Comparison of ENCODE assay signal across 18 cellular contexts in genomic region chr2:196163285-196163684, GRCh38. TPM values are rescaled to one million over a fixed set of nuclear protein-coding genes. Genes with fewer than 3 reads are reported as not detected.
DNase-seq lines count a peak whose midpoint lies in the region; ATAC-seq and TF ChIP-seq lines count a peak whose summit lies in the region.
"Had no signal": no experiment of that assay in that cellular context is flagged by ENCODE, and none has a peak within 500 bp of the region (broad histone marks: within the 10 kb centered on the region; RNA-seq: fewer than 3 reads in every experiment).

No MANE protein-coding gene starts in this region.

- no peaks in the 10 kb centered on the region for H3K9me3 ChIP-seq in OCI-LY7 (ENCODE audit: low read length)
- no peaks in the 10 kb centered on the region for H3K9me3 ChIP-seq in spleen
- no peaks in the 10 kb centered on the region for H3K9me3 ChIP-seq in thyroid gland
- H3K9me3 ChIP-seq: testis had no signal

- peak overlapping the region; percentile 44 for H3K4me3 ChIP-seq in OCI-LY7 (ENCODE audit: low read depth, low read length, poor library complexity, severe bottlenecking)
- peak overlapping the region in 2 of 8 donors; percentile 82 to 93 for H3K4me3 ChIP-seq in spleen
- H3K4me3 ChIP-seq in thyroid gland (replicated peaks in 1 of 3), result no peak overlapping the region
- H3K4me3 ChIP-seq: testis had no signal

- H4K20me1 ChIP-seq in OCI-LY7 (ENCODE audit: insufficient read depth, low read length), result peaks cover 42% of the 10 kb centered on the region

- ATAC-seq in activated T-cell treated with anti-CD3 and anti-CD28 coated beads, Interleukin-2, amount 50 U/mL, for 4 hours, result peak in 1 of 2 donors; percentile 11
- ATAC-seq: Right ventricle myocardium inferior had no signal

- TF ChIP-seq CTCF in OCI-LY7 (conservative IDR thresholded peaks at IDR 0.05; ENCODE audit: low read length) (no peak), spleen (IDR thresholded peaks at IDR 0.05 in 8 of 11, conservative IDR thresholded peaks at IDR 0.05 in 3 of 11) (no peak), progenitor cell of endocrine pancreas (IDR thresholded peaks at IDR 0.05; ENCODE audit: unreplicated experiment) (no peak), thyroid gland (IDR thresholded peaks at IDR 0.05) (no peak)

- peaks cover 61% of the 10 kb centered on the region for H3K4me1 Mint-ChIP-seq in activated T-cell treated with anti-CD3 and anti-CD28 coated beads, Interleukin-2, amount 50 U/mL, for 4 hours (ENCODE audit: low read depth)
- H3K4me1 Mint-ChIP-seq in progenitor cell of endocrine pancreas (ENCODE audit: low read depth), result no peaks in the 10 kb centered on the region

- H3K9me3 Mint-ChIP-seq in activated T-cell treated with anti-CD3 and anti-CD28 coated beads, Interleukin-2, amount 50 U/mL, for 4 hours, result no peaks in the 10 kb centered on the region
- no peaks in the 10 kb centered on the region for H3K9me3 Mint-ChIP-seq in progenitor cell of endocrine pancreas (ENCODE audit: low read depth)
- H3K9me3 Mint-ChIP-seq: brain, H9 had no signal

- 33 to 59% (median 46%) methylated on average over 4 of the region's 4 CpGs for WGBS in spleen, 5 donors
- WGBS in thyroid gland, 2 donors, result 80 to 85% methylated on average over 4 of the region's 4 CpGs

- TF ChIP-seq POLR2A in spleen (IDR thresholded peaks at IDR 0.05) (no peak), thyroid gland (IDR thresholded peaks at IDR 0.05) (no peak)

- peak overlapping the region; percentile 77 for H3K4me3 Mint-ChIP-seq in activated T-cell treated with anti-CD3 and anti-CD28 coated beads, Interleukin-2, amount 50 U/mL, for 4 hours
- H3K4me3 Mint-ChIP-seq in progenitor cell of endocrine pancreas (ENCODE audit: low read depth), result no peak overlapping the region
- H3K4me3 Mint-ChIP-seq: brain, H9 had no signal

- H3K9me2 ChIP-seq in OCI-LY7 (ENCODE audit: insufficient read depth, low read length), result no peaks in the 10 kb centered on the region

- no TSS peak for BruUV-seq in OCI-LY7 (replicated peaks; lab: Mats Ljungman, UMichigan)

- H3K36me3 ChIP-seq in OCI-LY7 (ENCODE audit: insufficient read depth, low read length) (peaks cover 96% of the 10 kb centered on the region), spleen (peaks cover 0 to 61% (median 6%) of the 10 kb centered on the region in 6 donors), thyroid gland (peaks cover 0 to 4% of the 10 kb centered on the region in 2 donors)

- H3K79me2 ChIP-seq in OCI-LY7 (ENCODE audit: insufficient read depth, low read depth, low read length), result peaks cover 100% of the 10 kb centered on the region
- H3K79me2 ChIP-seq: parathyroid adenoma had no signal

- H3K27ac Mint-ChIP-seq in progenitor cell of endocrine pancreas, result no peak overlapping the region
- H3K27ac Mint-ChIP-seq: brain had no signal

- no peak for DNase-seq in activated T-cell treated with anti-CD3 and anti-CD28 coated beads, Interleukin-2, amount 50 U/mL, for 4 hours
- DNase-seq in activated T-cell treated with anti-CD3 and anti-CD28 coated beads for 4 hours (no peak), OCI-LY7 (ENCODE audit: low spot score) (no peak), spleen (no peak), SIG-M5 (lab: John Stamatoyannopoulos, UW) (no peak), progenitor cell of endocrine pancreas (ENCODE audit: low spot score, unreplicated experiment) (no peak), thyroid gland (no peak)
- peak; percentile 67 for DNase-seq in central memory CD4-positive, alpha-beta T cell
- DNase-seq: ACHN; glutamatergic neuron; H9; islet precursor cell; NCI-H2029; stimulated activated CD4-positive, alpha-beta T cell treated with anti-CD3 and anti-CD28 coated beads, Interleukin-12 subunit alpha, Interleukin-12 subunit beta, amount 100 ng/mL, for 4 hours; testis had no signal

- H3K27me3 ChIP-seq in spleen (replicated peaks in 1 of 7) (no peaks in the 10 kb centered on the region), thyroid gland (no peaks in the 10 kb centered on the region)
- H3K27me3 ChIP-seq: testis had no signal

- CTCF ChIA-PET in OCI-LY7 (lab: Charles Lee; ENCODE audit: unreplicated experiment), result interaction anchor here (0.8 kb wide), 1 partner anchor 113 kb away, joined by 3 read pairs; no protein-coding TSS in a partner anchor

- H2AFZ ChIP-seq in OCI-LY7 (ENCODE audit: low read length), result no peak overlapping the region
- H2AFZ ChIP-seq: parathyroid adenoma had no signal

- peaks cover 42% of the 10 kb centered on the region for H3K36me3 Mint-ChIP-seq in activated T-cell treated with anti-CD3 and anti-CD28 coated beads, Interleukin-2, amount 50 U/mL, for 4 hours (ENCODE audit: insufficient read depth)
- peaks cover 2% of the 10 kb centered on the region for H3K36me3 Mint-ChIP-seq in progenitor cell of endocrine pancreas (ENCODE audit: insufficient read depth)

- H3K4me2 ChIP-seq in OCI-LY7 (ENCODE audit: low read length), result peak overlapping the region; percentile 57

- no peaks in the 10 kb centered on the region for H3K27me3 Mint-ChIP-seq in activated T-cell treated with anti-CD3 and anti-CD28 coated beads, Interleukin-2, amount 50 U/mL, for 4 hours (ENCODE audit: low read depth)
- no peaks in the 10 kb centered on the region for H3K27me3 Mint-ChIP-seq in progenitor cell of endocrine pancreas
- H3K27me3 Mint-ChIP-seq: brain had no signal

- intact Hi-C loops in OCI-LY7 (cut with micrococcal nuclease; ENCODE audit: unreplicated experiment) (no loop called here), spleen (cut with DNase I; ENCODE audit: low total_unique reads) (loop anchor here (10.0 kb wide), 1 partner anchor 112 kb away; no protein-coding TSS in a partner anchor), thyroid gland (cut with DNase I) (no loop called here)

- peak overlapping the region; percentile 82 for H3K27ac ChIP-seq in OCI-LY7 (ENCODE audit: low read depth, low read length, poor library complexity, severe bottlenecking)
- peak overlapping the region; percentile 31 to 100 (median 98) for H3K27ac ChIP-seq in spleen
- H3K27ac ChIP-seq in thyroid gland, result no peak overlapping the region
- H3K27ac ChIP-seq: parathyroid adenoma, testis had no signal

- POLR2A ChIA-PET in OCI-LY7 (lab: Charles Lee), result interaction anchor here (0.7 to 6.7 kb wide), 15 partner anchors 8 to 1110 kb away, joined by 3 to 110 read pairs (median 4); partner anchors contain the start of gene STK17B

- H3K4me1 ChIP-seq in OCI-LY7 (ENCODE audit: insufficient read depth, low read length, poor library complexity, severe bottlenecking), result peaks cover 96% of the 10 kb centered on the region
- peaks cover 22 to 100% (median 82%) of the 10 kb centered on the region in 6 donors for H3K4me1 ChIP-seq in spleen
- no peaks in the 10 kb centered on the region for H3K4me1 ChIP-seq in thyroid gland
- H3K4me1 ChIP-seq: parathyroid adenoma had no signal

RNA-seq across cellular contexts. Expression of gene STK17B, which starts 8.1 kb away (rescaled TPM):
- total RNA-seq in activated T-cell treated with anti-CD3 and anti-CD28 coated beads, Interleukin-2, amount 50 U/mL, for 4 hours, result 100 to 1,000 TPM; 107 to 166 (median 129) TPM
- 87.4 and 95.0 TPM in 2 replicates for total RNA-seq in OCI-LY7 (2014; rRNA removed; shearing (Covaris generic))
- 148 and 182 TPM in 2 replicates for total RNA-seq in OCI-LY7 (2022)
- total RNA-seq in spleen, result 100 to 1,000 TPM; 171 to 248 (median 196) TPM
- 10 to 100 TPM; 48.7 to 56.3 (median 51.9) TPM for polyA plus RNA-seq in spleen
- 3.4 and 3.6 TPM in 2 replicates for total RNA-seq in progenitor cell of endocrine pancreas
- 10 to 100 TPM; 19.4 to 86.9 (median 33.9) TPM for total RNA-seq in thyroid gland

Comparison
In these comparisons a context has a peak if more than half of its experiments do, and no peak if none do; other contexts are left out.
1. H3K27ac ChIP-seq: peak in OCI-LY7 (single experiment) and spleen (8 of 8); none in thyroid gland (0 of 3).